8 cellular contexts compared by ENCODE assay signal in the genomic region with DNA sequence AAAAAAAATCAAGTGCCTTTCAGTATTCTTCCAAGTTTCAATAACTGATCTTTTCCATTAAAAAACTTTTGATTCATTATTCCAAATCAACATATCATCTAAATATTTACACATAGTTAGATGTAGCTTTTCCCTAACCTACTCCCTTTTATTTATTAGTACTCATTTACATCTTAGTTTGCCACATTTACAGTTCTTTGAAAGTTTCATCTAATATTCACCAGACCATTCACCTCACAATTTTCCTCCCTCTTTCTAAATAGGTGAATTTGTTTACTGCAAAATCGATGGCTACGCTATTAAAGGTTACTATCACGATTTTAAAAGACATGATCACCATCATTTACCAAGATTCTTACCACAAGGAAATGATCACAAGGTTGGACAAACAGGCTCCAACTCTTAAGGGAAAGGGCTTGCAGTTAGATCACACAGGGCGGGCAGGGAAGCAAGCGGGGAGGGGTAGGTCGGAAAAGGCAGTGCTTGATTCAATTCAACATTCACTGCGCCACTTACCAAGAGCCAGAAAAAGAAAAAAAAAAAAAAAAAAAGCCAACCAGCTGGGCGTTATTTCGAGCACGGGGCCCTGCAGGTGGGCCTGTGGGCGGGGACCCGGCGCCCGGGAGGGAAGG. TPM values are rescaled to one million over a fixed set of nuclear protein-coding genes. Genes with fewer than 3 reads are reported as not detected.
DNase-seq lines count a peak whose midpoint lies in the region; ATAC-seq and TF ChIP-seq lines count a peak whose summit lies in the region.

No MANE protein-coding gene starts in this region.

- peaks cover 8% of the 10 kb centered on the region for H3F3A ChIP-seq in SK-N-SH (replicated peaks; ENCODE audit: insufficient read depth)

- H3K9ac ChIP-seq in SK-N-SH (peak overlapping the region; percentile 99), parathyroid adenoma (peak overlapping the region; percentile 4)

- H3K9me2 ChIP-seq in SK-N-SH = no peaks in the 10 kb centered on the region

- H2AFZ ChIP-seq in SK-N-SH (ENCODE audit: low read depth) (peak overlapping the region; percentile 88), parathyroid adenoma (peak overlapping the region; percentile 98)

- TF ChIP-seq POLR2A in esophagus muscularis mucosa (IDR thresholded peaks at IDR 0.05; ENCODE audit: low read depth) = no peak

- no peaks in the 10 kb centered on the region for H3K9me3 ChIP-seq in SK-N-SH
- H3K9me3 ChIP-seq in esophagus muscularis mucosa = no peaks in the 10 kb centered on the region
- H3K9me3 ChIP-seq in parathyroid adenoma (ENCODE audit: control insufficient read depth, low read length) = no peaks in the 10 kb centered on the region

- peaks cover 39% of the 10 kb centered on the region for H4K20me1 ChIP-seq in SK-N-SH (ENCODE audit: insufficient read depth)

- CTCF ChIA-PET in SK-N-SH (lab: Yijun Ruan, JAX) = interaction anchor here (0.6 to 2.6 kb wide), 27 partner anchors 8 to 810 kb away, joined by 3 to 11 read pairs (median 4); a partner anchor contains a TSS

- 0 out of 4 replicates have a peak, but pooled peaks of 1 of the 2 experiments have one; percentile 17 for TF ChIP-seq EP300 in SK-N-SH (IDR thresholded peaks at IDR 0.05; ENCODE audit: borderline replicate concordance in 1 of 2, low read depth in 1 of 2, low read length in 1 of 2)
- TF ChIP-seq EP300 in esophagus muscularis mucosa (IDR thresholded peaks at IDR 0.05) = no peak

- H3K79me2 ChIP-seq in SK-N-SH (ENCODE audit: insufficient read depth) (peaks cover 54% of the 10 kb centered on the region), parathyroid adenoma (peaks cover 34% of the 10 kb centered on the region)

- H3K4me3 ChIP-seq in GM12875 (ENCODE audit: low read depth, low read length) (peak overlapping the region; percentile 90), SK-N-SH (ENCODE audit: low read depth in 2 of 2, low read length in 1 of 2) (peak overlapping the region; percentile 85 to 95), esophagus muscularis mucosa (peak overlapping the region; percentile 92 to 98 (median 94)), parathyroid adenoma (ENCODE audit: low read depth, low read length) (peak overlapping the region; percentile 98)

- H3K4me2 ChIP-seq in SK-N-SH (peak overlapping the region; percentile 77), parathyroid adenoma (ENCODE audit: low read length) (peak overlapping the region; percentile 62)

- H3K27me3 ChIP-seq in SK-N-SH (ENCODE audit: insufficient read depth) (no peaks in the 10 kb centered on the region), esophagus muscularis mucosa (no peaks in the 10 kb centered on the region), parathyroid adenoma (ENCODE audit: control insufficient read depth, insufficient read depth, low read length) (no peaks in the 10 kb centered on the region)

- DNase-seq in SK-N-SH (no peak), esophagus muscularis mucosa (ENCODE audit: extremely low spot score) (no peak), NCI-H2029 (lab: John Stamatoyannopoulos, UW) (no peak)
- DNase-seq in stimulated activated naive CD4-positive, alpha-beta T cell treated with Interleukin-2 at 50 U/mL for 16 hours (lab: John Stamatoyannopoulos, UW) = no peak

- H3K4me1 ChIP-seq in SK-N-SH (ENCODE audit: control insufficient read depth in 1 of 2, insufficient read depth in 2 of 2, low read depth in 1 of 2, low read length in 1 of 2) (peaks cover 6 to 13% of the 10 kb centered on the region in 2 experiments; a peak in 3 of 4 replicates), esophagus muscularis mucosa (peaks cover 33 to 49% (median 46%) of the 10 kb centered on the region in 4 donors), parathyroid adenoma (no peaks in the 10 kb centered on the region)

- TF ChIP-seq RAD21 in SK-N-SH (IDR thresholded peaks at IDR 0.05; ENCODE audit: low read length) = no peak

- H3K36me3 ChIP-seq in SK-N-SH (replicated peaks in 1 of 2; ENCODE audit: control insufficient read depth in 1 of 2, insufficient read depth in 2 of 2, low read length in 1 of 2) (peaks cover 9 to 30% of the 10 kb centered on the region in 2 experiments), esophagus muscularis mucosa (peaks cover 0 to 17% (median 12%) of the 10 kb centered on the region in 4 donors), parathyroid adenoma (ENCODE audit: control insufficient read depth, insufficient read depth, low read length) (no peaks in the 10 kb centered on the region)

- H3K27ac ChIP-seq in SK-N-SH (ENCODE audit: low read depth in 2 of 2, low read length in 1 of 2) = peak overlapping the region; percentile 93 to 97
- H3K27ac ChIP-seq in esophagus muscularis mucosa (replicated peaks in 1 of 4) = peak overlapping the region; percentile 96 to 99 (median 98)
- H3K27ac ChIP-seq in parathyroid adenoma = peak overlapping the region; percentile 98

- intact Hi-C loops in esophagus muscularis mucosa (cut with DNase I) = loop anchor here (2.0 kb wide), 1 partner anchor 97 kb away; no protein-coding TSS in a partner anchor

- 7% methylated on average over 12 of the region's 14 CpGs for WGBS in SK-N-SH (ENCODE audit: low lambda C conversion rate)
- WGBS in esophagus muscularis mucosa = 2% methylated on average over 14 of the region's 14 CpGs

- POLR2A ChIA-PET in SK-N-SH (lab: Yijun Ruan, JAX) = interaction anchor here (0.7 to 2.4 kb wide), 12 partner anchors 8 to 593 kb away, joined by 3 to 26 read pairs (median 4); a partner anchor contains a TSS

- ATAC-seq in HG03139 (IDR thresholded peaks at IDR 0.05; ENCODE audit: unreplicated experiment) (no peak), HG02642 (IDR thresholded peaks at IDR 0.05; ENCODE audit: poor library complexity, unreplicated experiment) (no peak)

- TF ChIP-seq CTCF in GM12875 (IDR thresholded peaks at IDR 0.05; ENCODE audit: borderline replicate concordance, insufficient read depth, low read depth, low read length) (no peak), SK-N-SH (IDR thresholded peaks at IDR 0.05) (no peak), esophagus muscularis mucosa (IDR thresholded peaks at IDR 0.05) (no peak), parathyroid adenoma (IDR thresholded peaks at IDR 0.05) (no peak)

TF ChIP-seq in SK-N-SH, 30 proteins besides CTCF, POLR2A, EP300 and RAD21 (continues in another document):
- TF ChIP-seq, protein P1, sequence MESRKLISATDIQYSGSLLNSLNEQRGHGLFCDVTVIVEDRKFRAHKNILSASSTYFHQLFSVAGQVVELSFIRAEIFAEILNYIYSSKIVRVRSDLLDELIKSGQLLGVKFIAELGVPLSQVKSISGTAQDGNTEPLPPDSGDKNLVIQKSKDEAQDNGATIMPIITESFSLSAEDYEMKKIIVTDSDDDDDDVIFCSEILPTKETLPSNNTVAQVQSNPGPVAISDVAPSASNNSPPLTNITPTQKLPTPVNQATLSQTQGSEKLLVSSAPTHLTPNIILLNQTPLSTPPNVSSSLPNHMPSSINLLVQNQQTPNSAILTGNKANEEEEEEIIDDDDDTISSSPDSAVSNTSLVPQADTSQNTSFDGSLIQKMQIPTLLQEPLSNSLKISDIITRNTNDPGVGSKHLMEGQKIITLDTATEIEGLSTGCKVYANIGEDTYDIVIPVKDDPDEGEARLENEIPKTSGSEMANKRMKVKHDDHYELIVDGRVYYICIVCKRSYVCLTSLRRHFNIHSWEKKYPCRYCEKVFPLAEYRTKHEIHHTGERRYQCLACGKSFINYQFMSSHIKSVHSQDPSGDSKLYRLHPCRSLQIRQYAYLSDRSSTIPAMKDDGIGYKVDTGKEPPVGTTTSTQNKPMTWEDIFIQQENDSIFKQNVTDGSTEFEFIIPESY (IDR thresholded peaks at IDR 0.05; ENCODE audit: borderline replicate concordance, low read depth) = no peak
- no peak for TF ChIP-seq MEF2A (IDR thresholded peaks at IDR 0.05; ENCODE audit: borderline replicate concordance, low read depth)
- TF ChIP-seq NFIC (IDR thresholded peaks at IDR 0.05; ENCODE audit: borderline replicate concordance) = no peak
- no peak for TF ChIP-seq GATA2 (CRISPR knock-in tag; IDR thresholded peaks at IDR 0.05)
- no peak for TF ChIP-seq EZH2phosphoT487 (IDR thresholded peaks at IDR 0.05; ENCODE audit: borderline replicate concordance, low read depth)
- no peak for TF ChIP-seq JUND (IDR thresholded peaks at IDR 0.05)
- TF ChIP-seq ELF1 (IDR thresholded peaks at IDR 0.05) = no peak
- no peak for TF ChIP-seq TEAD4 (IDR thresholded peaks at IDR 0.05; ENCODE audit: borderline replicate concordance, insufficient read depth)
- TF ChIP-seq, protein P2, sequence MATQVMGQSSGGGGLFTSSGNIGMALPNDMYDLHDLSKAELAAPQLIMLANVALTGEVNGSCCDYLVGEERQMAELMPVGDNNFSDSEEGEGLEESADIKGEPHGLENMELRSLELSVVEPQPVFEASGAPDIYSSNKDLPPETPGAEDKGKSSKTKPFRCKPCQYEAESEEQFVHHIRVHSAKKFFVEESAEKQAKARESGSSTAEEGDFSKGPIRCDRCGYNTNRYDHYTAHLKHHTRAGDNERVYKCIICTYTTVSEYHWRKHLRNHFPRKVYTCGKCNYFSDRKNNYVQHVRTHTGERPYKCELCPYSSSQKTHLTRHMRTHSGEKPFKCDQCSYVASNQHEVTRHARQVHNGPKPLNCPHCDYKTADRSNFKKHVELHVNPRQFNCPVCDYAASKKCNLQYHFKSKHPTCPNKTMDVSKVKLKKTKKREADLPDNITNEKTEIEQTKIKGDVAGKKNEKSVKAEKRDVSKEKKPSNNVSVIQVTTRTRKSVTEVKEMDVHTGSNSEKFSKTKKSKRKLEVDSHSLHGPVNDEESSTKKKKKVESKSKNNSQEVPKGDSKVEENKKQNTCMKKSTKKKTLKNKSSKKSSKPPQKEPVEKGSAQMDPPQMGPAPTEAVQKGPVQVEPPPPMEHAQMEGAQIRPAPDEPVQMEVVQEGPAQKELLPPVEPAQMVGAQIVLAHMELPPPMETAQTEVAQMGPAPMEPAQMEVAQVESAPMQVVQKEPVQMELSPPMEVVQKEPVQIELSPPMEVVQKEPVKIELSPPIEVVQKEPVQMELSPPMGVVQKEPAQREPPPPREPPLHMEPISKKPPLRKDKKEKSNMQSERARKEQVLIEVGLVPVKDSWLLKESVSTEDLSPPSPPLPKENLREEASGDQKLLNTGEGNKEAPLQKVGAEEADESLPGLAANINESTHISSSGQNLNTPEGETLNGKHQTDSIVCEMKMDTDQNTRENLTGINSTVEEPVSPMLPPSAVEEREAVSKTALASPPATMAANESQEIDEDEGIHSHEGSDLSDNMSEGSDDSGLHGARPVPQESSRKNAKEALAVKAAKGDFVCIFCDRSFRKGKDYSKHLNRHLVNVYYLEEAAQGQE (IDR thresholded peaks at IDR 0.05; ENCODE audit: low read depth, low read length) = no peak

RNA-seq across cellular contexts. Expression of a gene that starts 0.6 kb away (rescaled TPM):
- polyA plus RNA-seq in SK-N-SH (2012; rRNA removed) = 18.4 and 20.3 TPM in 2 replicates
- polyA plus RNA-seq in SK-N-SH (2012; cell fraction: cytosol; rRNA removed) = 32.2 and 33.0 TPM in 2 replicates
- 13.2 and 34.5 TPM in 2 replicates for polyA plus RNA-seq in SK-N-SH (2012; cell fraction: nucleus; rRNA removed)
- total RNA-seq in esophagus muscularis mucosa = 100 to 1,000 TPM in 1 of 4 donors, 10 to 100 TPM in 3; 60.1 to 101 (median 89.4) TPM
